In the genomic region with DNA sequence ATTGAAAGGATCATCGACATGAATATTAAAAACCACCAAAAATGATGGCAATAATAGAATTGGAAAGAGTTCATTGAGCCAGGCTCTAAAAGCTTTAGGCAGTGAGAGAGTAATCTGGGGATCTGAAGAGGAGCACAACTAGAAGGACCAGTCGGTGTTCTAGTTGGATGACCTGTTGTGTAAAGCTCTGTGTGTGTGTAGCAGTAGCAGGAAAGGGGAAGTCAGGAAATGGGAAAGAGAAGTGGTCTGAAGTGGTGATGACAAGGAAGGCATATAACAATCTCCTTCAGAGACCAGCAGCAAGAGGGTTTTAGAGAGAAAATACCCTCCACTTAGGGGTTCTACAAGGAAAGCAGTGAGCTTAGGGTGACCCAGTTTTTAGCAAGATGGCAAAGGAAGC, we compare ENCODE assay signal across 1 cellular context.
TF ChIP-seq lines count a peak whose summit lies in the region.

No MANE protein-coding gene starts in this region.

TF ChIP-seq in H1, 55 proteins besides CTCF, POLR2A, EP300 and RAD21:
- no peak for TF ChIP-seq CHD2 (IDR thresholded peaks at IDR 0.05; ENCODE audit: low read length)
- TF ChIP-seq BRCA1 (IDR thresholded peaks at IDR 0.05; ENCODE audit: low read depth, low read length): no peak
- no peak for TF ChIP-seq SRF (IDR thresholded peaks at IDR 0.05; ENCODE audit: low read depth, low read length)
- no peak for TF ChIP-seq CHD1 (IDR thresholded peaks at IDR 0.05; ENCODE audit: low read depth, low read length)
- no peak for TF ChIP-seq GTF2F1 (IDR thresholded peaks at IDR 0.05; ENCODE audit: borderline replicate concordance, low read depth, low read length)
- TF ChIP-seq HDAC2 (IDR thresholded peaks at IDR 0.05; ENCODE audit: borderline replicate concordance in 1 of 2, low read depth in 2 of 2, low read length in 2 of 2): no peak
- no peak for TF ChIP-seq CBX8 (IDR thresholded peaks at IDR 0.05; ENCODE audit: borderline replicate concordance, low read depth, low read length)
- no peak for TF ChIP-seq RXRA (IDR thresholded peaks at IDR 0.05; ENCODE audit: insufficient read depth, low read depth, low read length)
- no peak for TF ChIP-seq CBX5 (IDR thresholded peaks at IDR 0.05; ENCODE audit: low read depth, low read length)
- no peak for TF ChIP-seq PHF8 (conservative IDR thresholded peaks at IDR 0.05; ENCODE audit: low read depth, low read length)
- TF ChIP-seq BCL11A (IDR thresholded peaks at IDR 0.05; ENCODE audit: low read depth in 2 of 2, low read length in 2 of 2): no peak
- no peak for TF ChIP-seq SP1 (IDR thresholded peaks at IDR 0.05; ENCODE audit: low read depth, low read length)
- TF ChIP-seq SIX5 (IDR thresholded peaks at IDR 0.05; ENCODE audit: low read depth, low read length): no peak
- TF ChIP-seq, protein P1, sequence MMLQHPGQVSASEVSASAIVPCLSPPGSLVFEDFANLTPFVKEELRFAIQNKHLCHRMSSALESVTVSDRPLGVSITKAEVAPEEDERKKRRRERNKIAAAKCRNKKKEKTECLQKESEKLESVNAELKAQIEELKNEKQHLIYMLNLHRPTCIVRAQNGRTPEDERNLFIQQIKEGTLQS (IDR thresholded peaks at IDR 0.05; ENCODE audit: insufficient read depth, low read depth, low read length): no peak
- no peak for TF ChIP-seq SP2 (IDR thresholded peaks at IDR 0.05; ENCODE audit: low read length)
- no peak for TF ChIP-seq POU5F1 (IDR thresholded peaks at IDR 0.05; ENCODE audit: low read depth, low read length)
